9 cellular contexts compared by ENCODE assay signal in the genomic region with DNA sequence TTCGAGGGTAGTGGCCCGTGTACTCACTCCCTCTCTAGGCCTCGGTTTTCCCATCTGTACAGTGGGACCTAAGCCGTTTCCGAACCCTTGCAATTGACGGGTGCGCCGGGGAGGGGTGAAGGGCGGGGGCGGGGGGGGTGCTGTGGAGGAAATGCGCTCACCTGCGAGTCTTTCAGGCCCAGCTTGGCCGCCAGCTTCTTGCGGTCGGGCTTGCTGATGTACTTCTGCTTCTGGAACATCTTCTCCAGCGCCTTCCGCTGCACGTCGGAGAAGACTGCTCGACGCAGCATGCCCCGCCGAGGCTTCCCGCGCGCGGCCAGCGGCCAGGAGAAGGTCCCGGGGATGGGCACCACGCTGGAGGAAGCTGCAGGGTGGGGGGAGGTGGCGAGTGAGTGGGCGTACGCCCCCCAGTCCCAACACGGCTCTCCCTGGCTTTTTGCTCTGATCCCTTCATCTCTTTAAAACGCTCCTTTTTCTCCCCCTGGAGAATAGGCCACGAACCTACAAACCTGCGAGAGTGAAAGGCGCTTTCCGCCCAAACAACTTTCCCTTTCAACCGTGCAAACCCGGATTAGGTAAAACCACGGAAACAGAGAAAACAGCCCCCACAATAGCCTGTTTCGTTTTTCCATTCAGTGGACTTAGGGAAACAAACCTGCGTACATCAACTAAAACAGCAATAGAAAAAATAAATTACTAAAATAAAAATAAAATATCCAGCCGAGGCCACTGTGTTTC. TPM values are rescaled to one million over a fixed set of nuclear protein-coding genes. Genes with fewer than 3 reads are reported as not detected.
A peak's percentile ranks its signal among the peaks of the same experiment; 100 is the strongest.
DNase-seq lines count a peak whose midpoint lies in the region; ATAC-seq and TF ChIP-seq lines count a peak whose summit lies in the region.
"Had no signal": no experiment of that assay in that cellular context is flagged by ENCODE, and none has a peak within 500 bp of the region (broad histone marks: within the 10 kb centered on the region; RNA-seq: fewer than 3 reads in every experiment).

No MANE protein-coding gene starts in this region.

- no peak overlapping the region for H3K27ac Mint-ChIP-seq in stimulated activated effector memory CD8-positive, alpha-beta T cell treated with anti-CD3 and anti-CD28 coated beads, Interleukin-12 subunit alpha, Interleukin-12 subunit beta, amount 100 ng/mL, for 72 hours

- peaks cover 95% of the 10 kb centered on the region for H3K27me3 ChIP-seq in foreskin keratinocyte

- peak; percentile 34 to 36 for DNase-seq in activated CD4-positive, alpha-beta T cell treated with anti-CD3 and anti-CD28 coated beads for 4 hours
- DNase-seq in foreskin keratinocyte = no peak
- DNase-seq in stimulated activated effector memory CD8-positive, alpha-beta T cell treated with anti-CD3 and anti-CD28 coated beads, Interleukin-12 subunit alpha, Interleukin-12 subunit beta, amount 100 ng/mL, for 72 hours (ENCODE audit: low spot score in 2 of 2) = no peak
- DNase-seq in HT-29 (ENCODE audit: low spot score) = no peak
- DNase-seq in NCI-H128 (lab: John Stamatoyannopoulos, UW; ENCODE audit: unreplicated experiment) = no peak
- no peak for DNase-seq in NCI-H1930 (lab: John Stamatoyannopoulos, UW)
- DNase-seq: NCI-H1417 treated with DMSO at 0.1 percent for 48 hours had no signal

- H3K4me3 Mint-ChIP-seq in stimulated activated effector memory CD8-positive, alpha-beta T cell treated with anti-CD3 and anti-CD28 coated beads, Interleukin-12 subunit alpha, Interleukin-12 subunit beta, amount 100 ng/mL, for 72 hours = peak overlapping the region; percentile 65

- no peak overlapping the region for H3K27ac ChIP-seq in foreskin keratinocyte

- no peak for TF ChIP-seq CTCF in foreskin keratinocyte (conservative IDR thresholded peaks at IDR 0.05)

- H3K9me3 Mint-ChIP-seq in stimulated activated effector memory CD8-positive, alpha-beta T cell treated with anti-CD3 and anti-CD28 coated beads, Interleukin-12 subunit alpha, Interleukin-12 subunit beta, amount 100 ng/mL, for 72 hours = no peaks in the 10 kb centered on the region

- peaks cover 8% of the 10 kb centered on the region for H3K36me3 Mint-ChIP-seq in stimulated activated effector memory CD8-positive, alpha-beta T cell treated with anti-CD3 and anti-CD28 coated beads, Interleukin-12 subunit alpha, Interleukin-12 subunit beta, amount 100 ng/mL, for 72 hours

- ATAC-seq in HG02885 (IDR thresholded peaks at IDR 0.05; ENCODE audit: poor library complexity, unreplicated experiment) (peak; percentile 59), foreskin keratinocyte (peak; percentile 4), GM21786 (IDR thresholded peaks at IDR 0.05; ENCODE audit: unreplicated experiment) (no peak)
- peak; percentile 11 for ATAC-seq in stimulated activated effector memory CD8-positive, alpha-beta T cell treated with anti-CD3 and anti-CD28 coated beads, Interleukin-12 subunit alpha, Interleukin-12 subunit beta, amount 100 ng/mL, for 72 hours

- H3K4me1 ChIP-seq in foreskin keratinocyte = peaks cover 4% of the 10 kb centered on the region

- peaks cover 23% of the 10 kb centered on the region for H3K4me1 Mint-ChIP-seq in stimulated activated effector memory CD8-positive, alpha-beta T cell treated with anti-CD3 and anti-CD28 coated beads, Interleukin-12 subunit alpha, Interleukin-12 subunit beta, amount 100 ng/mL, for 72 hours

RNA-seq across cellular contexts. Expression of a gene that starts 3.2 kb away (rescaled TPM):
- total RNA-seq in foreskin keratinocyte = not detected in 2 replicates
- not detected in 2 replicates for polyA plus RNA-seq in foreskin keratinocyte
- not detected in 2 replicates for total RNA-seq in HT-29 (2014; rRNA removed; shearing (Covaris generic))

Comparison
In these comparisons a context has a peak if more than half of its experiments do, and no peak if none do; other contexts are left out.
1. DNase-seq: peak in activated CD4-positive, alpha-beta T cell treated with anti-CD3 and anti-CD28 coated beads for 4 hours (2 of 2); none in foreskin keratinocyte (0 of 2), stimulated activated effector memory CD8-positive, alpha-beta T cell treated with anti-CD3 and anti-CD28 coated beads, Interleukin-12 subunit alpha, Interleukin-12 subunit beta, amount 100 ng/mL, for 72 hours (0 of 2), HT-29 (single experiment), NCI-H128 (single experiment) and NCI-H1930 (0 of 2).